ENCODE assay signal across 10 cellular contexts in the genomic region with DNA sequence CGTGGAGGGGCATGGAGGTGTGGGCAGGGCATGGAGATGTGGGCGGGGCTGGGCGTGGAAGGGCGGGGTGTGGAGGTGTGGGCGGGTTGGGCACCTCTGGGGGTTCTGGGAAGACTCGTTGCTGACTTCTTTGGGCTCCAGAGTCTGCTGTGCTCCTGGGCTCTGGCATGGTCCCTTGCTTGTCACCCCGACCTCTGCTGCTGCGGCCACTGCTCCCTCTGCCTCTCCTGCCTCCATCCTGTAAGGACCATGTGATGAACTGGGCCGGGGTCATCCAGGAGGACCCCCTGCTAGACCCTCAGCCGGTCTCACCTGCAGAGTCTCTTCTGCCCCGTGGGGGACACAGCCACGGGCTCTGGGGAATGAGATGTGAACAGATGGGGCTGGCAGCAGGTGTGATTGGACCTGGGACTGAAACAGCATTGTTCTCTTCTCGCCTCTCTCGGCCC.
"Had no signal": no experiment of that assay in that cellular context is flagged by ENCODE, and none has a peak within 500 bp of the region (broad histone marks: within the 10 kb centered on the region; RNA-seq: fewer than 3 reads in every experiment).

No MANE protein-coding gene starts in this region.

- H3K36me3 ChIP-seq: ovary, suprapubic skin had no signal

- H3K9me3 Mint-ChIP-seq: activated naive CD4-positive, alpha-beta T cell treated with anti-CD3 and anti-CD28 coated beads, Interleukin-2, amount 50 U/mL, for 24 hours; activated T-helper 2 cell treated with anti-CD3 and anti-CD28 coated beads, Interferon-gamma antibody, Interleukin-2, Interleukin-4, amounts not matched to agents 10 μg/mL and 5 μg/mL and 100 μg/mL, durations not matched to agents 14 hours and 24 hours and 36 hours had no signal

- DNase-seq: activated T-cell treated with anti-CD3 and anti-CD28 coated beads for 4 hours; retina; small intestine; stimulated activated naive CD4-positive, alpha-beta T cell; T-helper 9 cell had no signal

- H3K36me3 Mint-ChIP-seq: activated naive CD4-positive, alpha-beta T cell treated with anti-CD3 and anti-CD28 coated beads, Interleukin-2, amount 50 U/mL, for 24 hours; memory B cell had no signal

- H3K4me3 ChIP-seq: ovary, suprapubic skin had no signal

- H3K9me3 ChIP-seq: ovary, suprapubic skin had no signal

- H3K27me3 Mint-ChIP-seq: activated naive CD4-positive, alpha-beta T cell treated with anti-CD3 and anti-CD28 coated beads, Interleukin-2, amount 50 U/mL, for 24 hours had no signal

- H3K27ac ChIP-seq: ovary, suprapubic skin had no signal

- H3K27me3 ChIP-seq: ovary had no signal

- H3K27ac Mint-ChIP-seq: activated T-helper 2 cell treated with anti-CD3 and anti-CD28 coated beads, Interferon-gamma antibody, Interleukin-2, Interleukin-4, amounts not matched to agents 10 μg/mL and 5 μg/mL and 100 μg/mL, durations not matched to agents 14 hours and 24 hours and 36 hours; memory B cell had no signal

- H3K4me3 Mint-ChIP-seq: activated naive CD4-positive, alpha-beta T cell treated with anti-CD3 and anti-CD28 coated beads, Interleukin-2, amount 50 U/mL, for 24 hours; memory B cell had no signal
